ENCODE assay signal across 10 cellular contexts in the genomic region with DNA sequence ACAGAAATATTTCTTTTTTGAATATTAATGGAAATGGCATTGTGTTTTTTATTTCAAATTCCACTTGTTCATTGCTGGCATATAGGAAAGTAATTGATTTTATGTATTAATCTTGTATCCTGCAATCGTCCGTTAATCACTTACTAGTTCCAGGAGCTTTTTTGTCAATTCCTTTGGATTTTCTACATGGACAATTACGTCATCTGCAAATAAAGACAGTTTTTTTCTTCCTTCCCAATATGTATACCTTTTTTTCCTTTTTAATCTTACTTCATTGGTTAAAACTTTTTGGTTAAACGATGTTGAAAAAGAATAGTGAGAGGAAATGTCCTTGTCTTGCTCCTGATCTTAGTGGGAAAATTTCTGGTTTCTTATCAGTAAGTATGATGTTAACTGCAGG. TPM values are rescaled to one million over a fixed set of nuclear protein-coding genes. Genes with fewer than 3 reads are reported as not detected.
"Had no signal": no experiment of that assay in that cellular context is flagged by ENCODE, and none has a peak within 500 bp of the region (broad histone marks: within the 10 kb centered on the region; RNA-seq: fewer than 3 reads in every experiment).

No MANE protein-coding gene starts in this region.

- FAIRE-seq: HTR-8/SVneo, K562 had no signal

- DNase-seq: IMR-90, KBM-7, KG1 had no signal

- ATAC-seq: K562 had no signal

- H3K9ac ChIP-seq: KMS-11 had no signal

- H3K27ac ChIP-seq: HL-60, KMS-11 had no signal

- H3K4me2 ChIP-seq: KMS-11 had no signal

- H3K4me3 ChIP-seq: K562 had no signal

RNA-seq across cellular contexts. Expression of a gene that starts 1.5 kb away (rescaled TPM):
- total RNA-seq: HT-29, HT1080, IMR-90, K562 had no signal
- polyA plus RNA-seq: IgD-negative memory B cell, IMR-90, K562 had no signal

RNA-seq across cellular contexts. Expression of a gene that starts 6.5 kb away (rescaled TPM):
- total RNA-seq: HT-29, HT1080, IMR-90, K562 had no signal
- polyA plus RNA-seq: IgD-negative memory B cell, IMR-90, K562 had no signal
